In genomic region chr18:12702221-12703095, GRCh38 we compare ENCODE assay signal across 8 cellular contexts. TPM values are rescaled to one million over a fixed set of nuclear protein-coding genes. Genes with fewer than 3 reads are reported as not detected.
A peak's percentile ranks its signal among the peaks of the same experiment; 100 is the strongest.
DNase-seq lines count a peak whose midpoint lies in the region; FAIRE-seq and TF ChIP-seq lines count a peak whose summit lies in the region.

Gene CEP76, minus strand, starts transcription at chr18:12702723. Its CDS starts 175 bp downstream, at chr18:12702548.
Gene PSMG2, plus strand, starts transcription at chr18:12703042. Its CDS starts 66 bp downstream, at chr18:12703108.

- H3K4me3 ChIP-seq in SJCRH30 (peak within 1 kb of the TSS; percentile 86), foreskin fibroblast (ENCODE audit: low read depth in 1 of 2, low read length in 2 of 2) (peak within 1 kb of the TSS; percentile 95 to 99), neuron (ENCODE audit: low read length) (peak within 1 kb of the TSS; percentile 99)

- no peak for TF ChIP-seq CTCF in foreskin fibroblast (IDR thresholded peaks at IDR 0.05; ENCODE audit: low read depth, low read length)

- H3K4me1 ChIP-seq in ES-I3 (ENCODE audit: insufficient read depth, low read length), result peaks cover 8% of the 10 kb centered on the region; the same call in 1 of the 2 replicates
- H3K4me1 ChIP-seq in SJCRH30, result no peaks in the 10 kb centered on the region
- H3K4me1 ChIP-seq in neuron (ENCODE audit: insufficient read depth, low read length), result peaks cover 14% of the 10 kb centered on the region

- peak; percentile 75 for DNase-seq in H54 (ENCODE audit: insufficient read length, low spot score)
- DNase-seq in M059J (ENCODE audit: low read depth), result peak; percentile 86
- DNase-seq in SJCRH30, result peak; percentile 86 to 87
- peak; percentile 80 for DNase-seq in activated gamma-delta T cell treated with Interleukin-2 at 50 U/mL for 16 hours
- peak; percentile 89 to 97 for DNase-seq in foreskin fibroblast
- DNase-seq in stromal cell of bone marrow (ENCODE audit: low read depth), result peak; percentile 87

- no peak for FAIRE-seq in H54 (lab: Jason Lieb, UNC)

- peak within 1 kb of the TSS; percentile 100 for H3K27ac ChIP-seq in SJCRH30

- peak within 1 kb of the TSS; percentile 100 for H3K9ac ChIP-seq in ES-I3 (ENCODE audit: low read depth, low read length)

- H3K9me3 ChIP-seq in ES-I3 (ENCODE audit: control insufficient read depth, insufficient read depth, low read length), result no peaks in the 10 kb centered on the region
- H3K9me3 ChIP-seq in SJCRH30 (replicated peaks), result no peaks in the 10 kb centered on the region
- H3K9me3 ChIP-seq in neuron (ENCODE audit: low read length), result no peaks in the 10 kb centered on the region

- peak; percentile 78 for TF ChIP-seq POLR2A in H54 (IDR thresholded peaks at IDR 0.05; ENCODE audit: low read depth, low read length)

- H3K27me3 ChIP-seq in SJCRH30 (no peaks in the 10 kb centered on the region), neuron (ENCODE audit: insufficient read depth, low read length) (no peaks in the 10 kb centered on the region)

- H3K36me3 ChIP-seq in ES-I3 (ENCODE audit: insufficient read depth, low read length) (no peaks in the 10 kb centered on the region), SJCRH30 (peaks cover 14% of the 10 kb centered on the region), neuron (ENCODE audit: insufficient read depth, low read length) (peaks cover 35% of the 10 kb centered on the region)

- peak within 1 kb of the TSS; percentile 82 for H2AFZ ChIP-seq in neuron (ENCODE audit: low read depth, low read length)

RNA-seq across cellular contexts. Expression of gene CEP76, which starts in this region (rescaled TPM):
- total RNA-seq in M059J (2014; rRNA removed; shearing (Covaris generic)), result 9.9 and 22.4 TPM in 2 replicates
- total RNA-seq in SJCRH30 (2014; rRNA removed; shearing (Covaris generic)), result 12.5 and 16.3 TPM in 2 replicates

RNA-seq across cellular contexts. Expression of gene PSMG2, which starts in this region (rescaled TPM):
- 92.3 and 136 TPM in 2 replicates for total RNA-seq in M059J (2014; rRNA removed; shearing (Covaris generic))
- total RNA-seq in SJCRH30 (2014; rRNA removed; shearing (Covaris generic)), result 74.7 and 75.6 TPM in 2 replicates

Comparison
In these comparisons a context has a peak if more than half of its experiments do, and no peak if none do; other contexts are left out.
1. Peak in every context shown above with its lines: DNase-seq, H3K4me3 ChIP-seq and H3K27ac ChIP-seq.